8 cellular contexts compared by ENCODE assay signal in the genomic region with DNA sequence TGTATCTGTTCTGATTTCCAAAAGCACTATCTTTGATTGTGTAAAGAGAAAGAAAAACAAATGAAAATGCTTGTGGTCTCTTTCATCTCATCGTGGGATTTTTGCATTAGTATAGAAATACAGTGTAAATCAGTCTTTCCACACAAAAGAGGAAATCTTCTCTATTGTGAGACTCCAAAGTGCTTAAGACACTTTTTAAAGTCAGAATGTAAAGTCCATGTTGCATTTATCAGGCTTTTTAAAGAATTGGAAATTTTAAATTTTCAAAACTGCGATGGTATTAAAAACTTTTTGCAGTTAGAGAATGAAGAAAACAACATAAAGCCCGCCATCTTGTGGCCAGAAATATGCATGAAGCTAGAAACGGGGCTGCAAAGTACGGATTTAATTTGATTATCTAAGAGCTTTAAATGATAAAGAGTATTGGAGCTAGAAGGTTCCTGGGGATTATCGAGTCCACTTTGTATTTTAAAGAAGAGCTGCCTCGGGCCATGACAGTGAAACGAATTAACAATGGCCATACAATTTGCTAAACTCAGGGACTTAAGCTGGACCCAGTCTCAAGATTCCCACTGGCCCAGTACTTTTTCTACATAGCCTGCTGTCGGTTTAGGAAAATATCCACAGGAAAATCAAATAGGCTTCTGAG.
DNase-seq lines count a peak whose midpoint lies in the region; ATAC-seq and TF ChIP-seq lines count a peak whose summit lies in the region.

No MANE protein-coding gene starts in this region.

- H3K4me3 ChIP-seq in HL-60 (replicated peaks; ENCODE audit: insufficient read depth, low read length) (no peak overlapping the region), SK-N-MC (peak overlapping the region; percentile 68), astrocyte of the cerebellum (ENCODE audit: low read depth, low read length) (no peak overlapping the region)

- no peaks in the 10 kb centered on the region for H3K27me3 ChIP-seq in HL-60 (ENCODE audit: insufficient read depth, poor library complexity, severe bottlenecking)

- H3K27ac ChIP-seq in HL-60 (replicated peaks): no peak overlapping the region
- no peak overlapping the region for H3K27ac ChIP-seq in SK-N-MC

- DNase-seq in SIG-M5 treated with dmso at 0.1 percent for 504 hours (lab: John Stamatoyannopoulos, UW; ENCODE audit: unreplicated experiment): peak; percentile 0
- no peak for DNase-seq in SIG-M5 (lab: John Stamatoyannopoulos, UW)
- no peak for DNase-seq in HL-60 (ENCODE audit: low read depth in 1 of 2, low spot score in 1 of 2)
- peak; percentile 77 for DNase-seq in SK-N-MC (ENCODE audit: low read depth, low spot score)
- DNase-seq in astrocyte of the cerebellum (ENCODE audit: low read depth): peak; percentile 35
- DNase-seq in inferior parietal cortex (ENCODE audit: extremely low spot score): peak; percentile 88
- peak; percentile 29 for DNase-seq in stimulated activated CD4-positive, alpha-beta T cell treated with anti-CD3 and anti-CD28 coated beads, Interleukin-2, amount 100 ng/mL, for 4 hours (ENCODE audit: low read depth)

- TF ChIP-seq CTCF in HL-60 (IDR thresholded peaks at IDR 0.05; ENCODE audit: insufficient read depth, low read length) (peak; percentile 17), astrocyte of the cerebellum (IDR thresholded peaks at IDR 0.05; ENCODE audit: low read depth, low read length, missing control alignments) (peak; percentile 66)

- no peak for ATAC-seq in HG03135 (IDR thresholded peaks at IDR 0.05; ENCODE audit: unreplicated experiment)

- no peaks in the 10 kb centered on the region for H3K36me3 ChIP-seq in SK-N-MC (ENCODE audit: insufficient read depth, low read length)

- H3K9me3 ChIP-seq in SK-N-MC (ENCODE audit: low read depth, low read length): no peaks in the 10 kb centered on the region

- in situ Hi-C loops in astrocyte of the cerebellum (cut with HindIII; ENCODE audit: low sequenced_read_pairs): no loop called here

- peak overlapping the region; percentile 33 for H3K9ac ChIP-seq in SK-N-MC (ENCODE audit: insufficient read length)

Comparison
In these comparisons a context has a peak if more than half of its experiments do, and no peak if none do; other contexts are left out.
1. DNase-seq: peak in SIG-M5 treated with dmso at 0.1 percent for 504 hours (single experiment), SK-N-MC (single experiment), astrocyte of the cerebellum (single experiment), inferior parietal cortex (single experiment) and stimulated activated CD4-positive, alpha-beta T cell treated with anti-CD3 and anti-CD28 coated beads, Interleukin-2, amount 100 ng/mL, for 4 hours (single experiment); none in SIG-M5 (single experiment) and HL-60 (0 of 2).